Comparison of ENCODE assay signal across 25 cellular contexts in genomic region chr5:131261483-131261882, GRCh38. TPM values are rescaled to one million over a fixed set of nuclear protein-coding genes. Genes with fewer than 3 reads are reported as not detected.
DNase-seq lines count a peak whose midpoint lies in the region; ATAC-seq and TF ChIP-seq lines count a peak whose summit lies in the region.
"Had no signal": no experiment of that assay in that cellular context is flagged by ENCODE, and none has a peak within 500 bp of the region (broad histone marks: within the 10 kb centered on the region; RNA-seq: fewer than 3 reads in every experiment).

No MANE protein-coding gene starts in this region.

- no peak for ATAC-seq in CD4-positive, CD25-positive, alpha-beta regulatory T cell (ENCODE audit: low read depth in 2 of 2)
- no peak for ATAC-seq in activated T-helper 17 cell treated with anti-CD3 and anti-CD28 coated beads, Interleukin-2, amount 50 U/mL, for 72 hours (replicated peaks)
- ATAC-seq: left lobe of liver had no signal

- POLR2A ChIA-PET in HEK293 (lab: Yijun Ruan, JAX): no interaction called here

- H3K36me3 Mint-ChIP-seq in CD4-positive, CD25-positive, alpha-beta regulatory T cell: no peaks in the 10 kb centered on the region
- H3K36me3 Mint-ChIP-seq in activated T-helper 17 cell treated with anti-CD3 and anti-CD28 coated beads, Interleukin-2, amount 50 U/mL, for 72 hours (ENCODE audit: low read depth): peaks cover 69% of the 10 kb centered on the region
- no peaks in the 10 kb centered on the region for H3K36me3 Mint-ChIP-seq in endodermal cell (ENCODE audit: low read depth)
- H3K36me3 Mint-ChIP-seq: CD14-positive monocyte had no signal

- DNase-seq in CD4-positive, CD25-positive, alpha-beta regulatory T cell: no peak
- DNase-seq in endodermal cell (no peak), NCI-H187 (lab: John Stamatoyannopoulos, UW) (no peak)
- DNase-seq in stimulated activated CD8-positive, alpha-beta memory T cell treated with anti-CD3 and anti-CD28 coated beads, Interleukin-4, amount 100 ng/mL, for 48 hours: no peak
- DNase-seq: activated CD4-positive, alpha-beta T cell treated with anti-CD3 and anti-CD28 coated beads for 4 hours; activated CD8-positive, alpha-beta memory T cell treated with anti-CD3 and anti-CD28 coated beads, Interleukin-2, amount 50 U/mL, for 48 hours; activated effector memory CD4-positive, alpha-beta T cell treated with anti-CD3 and anti-CD28 coated beads, Interleukin-2, amount 50 U/mL, for 16 hours; amygdala; foreskin melanocyte; mesendoderm; NCI-H1436; NCI-H510A treated with DMSO at 0.1 percent for 48 hours; NK-92 treated with Interleukin-12 subunit alpha and Interleukin-12 subunit beta, amount 100 ng/mL, for 24 hours; occipital lobe; stimulated activated CD4-positive, alpha-beta T cell treated with anti-CD3 and anti-CD28 coated beads, Interleukin-1b, Interleukin-23, amount 100 ng/mL, for 48 hours; T-helper 2 cell had no signal

- no peak overlapping the region for H3K27ac Mint-ChIP-seq in CD4-positive, CD25-positive, alpha-beta regulatory T cell
- H3K27ac Mint-ChIP-seq in activated T-helper 17 cell treated with anti-CD3 and anti-CD28 coated beads, Interleukin-2, amount 50 U/mL, for 72 hours: no peak overlapping the region
- H3K27ac Mint-ChIP-seq in endodermal cell: no peak overlapping the region
- H3K27ac Mint-ChIP-seq: CD14-positive monocyte had no signal

- no peaks in the 10 kb centered on the region for H3K9me3 ChIP-seq in CD4-positive, CD25-positive, alpha-beta regulatory T cell (ENCODE audit: control insufficient read depth in 2 of 2, low read length in 2 of 2)
- H3K9me3 ChIP-seq in HEK293 (ENCODE audit: control insufficient read depth, insufficient read depth, low read depth, low read length) (no peaks in the 10 kb centered on the region), neutrophil (no peaks in the 10 kb centered on the region), endodermal cell (ENCODE audit: control insufficient read depth, low read length) (no peaks in the 10 kb centered on the region)
- H3K9me3 ChIP-seq: esophagus muscularis mucosa had no signal

- H3K36me3 ChIP-seq in CD4-positive, CD25-positive, alpha-beta regulatory T cell (ENCODE audit: control insufficient read depth, insufficient read depth, low read length): peaks cover 10% of the 10 kb centered on the region
- no peaks in the 10 kb centered on the region for H3K36me3 ChIP-seq in HEK293 (ENCODE audit: control insufficient read depth in 2 of 2, insufficient read depth in 1 of 2, low read length in 2 of 2)
- no peaks in the 10 kb centered on the region for H3K36me3 ChIP-seq in neutrophil
- H3K36me3 ChIP-seq in endodermal cell (ENCODE audit: control insufficient read depth, insufficient read depth, low read length): no peaks in the 10 kb centered on the region
- H3K36me3 ChIP-seq: esophagus muscularis mucosa had no signal

- peaks cover 6% of the 10 kb centered on the region for H3K27me3 Mint-ChIP-seq in CD4-positive, CD25-positive, alpha-beta regulatory T cell
- H3K27me3 Mint-ChIP-seq in activated T-helper 17 cell treated with anti-CD3 and anti-CD28 coated beads, Interleukin-2, amount 50 U/mL, for 72 hours: no peaks in the 10 kb centered on the region
- H3K27me3 Mint-ChIP-seq in endodermal cell (ENCODE audit: insufficient read depth): no peaks in the 10 kb centered on the region

- H3K4me1 Mint-ChIP-seq in CD4-positive, CD25-positive, alpha-beta regulatory T cell: peaks cover 30 to 62% (median 48%) of the 10 kb centered on the region in 4 donors
- peaks cover 33% of the 10 kb centered on the region for H3K4me1 Mint-ChIP-seq in activated T-helper 17 cell treated with anti-CD3 and anti-CD28 coated beads, Interleukin-2, amount 50 U/mL, for 72 hours
- peaks cover 12% of the 10 kb centered on the region for H3K4me1 Mint-ChIP-seq in endodermal cell

- no peak for TF ChIP-seq CTCF in HEK293 (tag by site-specific recombination; IDR thresholded peaks at IDR 0.05)
- TF ChIP-seq CTCF in neutrophil (IDR thresholded peaks at IDR 0.05): no peak
- TF ChIP-seq CTCF in endodermal cell (conservative IDR thresholded peaks at IDR 0.05): no peak

- H3K4me3 Mint-ChIP-seq in CD4-positive, CD25-positive, alpha-beta regulatory T cell: peak overlapping the region in 2 of 4 donors; percentile 7 to 47
- peak overlapping the region; percentile 83 for H3K4me3 Mint-ChIP-seq in activated T-helper 17 cell treated with anti-CD3 and anti-CD28 coated beads, Interleukin-2, amount 50 U/mL, for 72 hours
- no peak overlapping the region for H3K4me3 Mint-ChIP-seq in endodermal cell
- H3K4me3 Mint-ChIP-seq: CD14-positive monocyte had no signal

- 94 to 98% methylated on average over 6 of the region's 6 CpGs for WGBS in endodermal cell (ENCODE audit: insufficient coverage in 1 of 2, insufficient read length in 1 of 2), 2 experiments

- H3K9me3 Mint-ChIP-seq in CD4-positive, CD25-positive, alpha-beta regulatory T cell: no peaks in the 10 kb centered on the region
- no peaks in the 10 kb centered on the region for H3K9me3 Mint-ChIP-seq in activated T-helper 17 cell treated with anti-CD3 and anti-CD28 coated beads, Interleukin-2, amount 50 U/mL, for 72 hours
- H3K9me3 Mint-ChIP-seq in endodermal cell: no peaks in the 10 kb centered on the region
- H3K9me3 Mint-ChIP-seq: CD14-positive monocyte had no signal

- H3K4me3 ChIP-seq in CD4-positive, CD25-positive, alpha-beta regulatory T cell (ENCODE audit: low read depth, low read length): peak overlapping the region; percentile 98
- H3K4me3 ChIP-seq in HEK293 (ENCODE audit: low read depth, low read length) (no peak overlapping the region), neutrophil (ENCODE audit: low read depth in 1 of 2, low read length in 1 of 2) (no peak overlapping the region), endodermal cell (ENCODE audit: low read length) (no peak overlapping the region)
- H3K4me3 ChIP-seq: coronary artery, esophagus muscularis mucosa, hepatocyte, skin epidermis had no signal

- peak overlapping the region; percentile 94 for H3K27ac ChIP-seq in CD4-positive, CD25-positive, alpha-beta regulatory T cell (ENCODE audit: insufficient read depth, low read length, poor library complexity, severe bottlenecking)
- H3K27ac ChIP-seq in HEK293 (ENCODE audit: extremely low read depth, low read depth, low read length) (no peak overlapping the region), neutrophil (peak overlapping the region; percentile 43), endodermal cell (ENCODE audit: low read depth, low read length) (no peak overlapping the region)
- H3K27ac ChIP-seq: coronary artery, esophagus muscularis mucosa, hepatocyte had no signal

- H3K4me1 ChIP-seq in CD4-positive, CD25-positive, alpha-beta regulatory T cell (ENCODE audit: control insufficient read depth, insufficient read depth, low read length, poor library complexity, severe bottlenecking): peaks cover 59% of the 10 kb centered on the region
- no peaks in the 10 kb centered on the region; the same call in 1 of the 2 replicates for H3K4me1 ChIP-seq in HEK293 (ENCODE audit: control insufficient read depth, insufficient read depth, low read length)
- H3K4me1 ChIP-seq in neutrophil (ENCODE audit: control insufficient read depth in 1 of 2, insufficient read depth in 1 of 2, low read depth in 1 of 2, low read length in 1 of 2): peaks cover 58 to 74% of the 10 kb centered on the region in 2 experiments
- no peaks in the 10 kb centered on the region for H3K4me1 ChIP-seq in endodermal cell (ENCODE audit: control insufficient read depth, insufficient read depth, low read length)

- no peak overlapping the region for H3K9ac ChIP-seq in endodermal cell (ENCODE audit: extremely low read depth, low read length, poor library complexity, severe bottlenecking)

- CTCF ChIA-PET in HEK293 (lab: Yijun Ruan, JAX): no interaction called here

- H3K27me3 ChIP-seq in CD4-positive, CD25-positive, alpha-beta regulatory T cell (ENCODE audit: control insufficient read depth, insufficient read depth, low read length): no peaks in the 10 kb centered on the region
- H3K27me3 ChIP-seq in neutrophil: no peaks in the 10 kb centered on the region
- H3K27me3 ChIP-seq in endodermal cell (ENCODE audit: control insufficient read depth, insufficient read depth, low read length, poor library complexity, severe bottlenecking): no peaks in the 10 kb centered on the region
- H3K27me3 ChIP-seq: esophagus muscularis mucosa, hepatocyte had no signal

TF ChIP-seq in HEK293, 187 proteins besides CTCF, POLR2A, EP300 and RAD21 (continues in another document):
- no peak for TF ChIP-seq BCL11B (tag by site-specific recombination; IDR thresholded peaks at IDR 0.05; ENCODE audit: low read depth)
- TF ChIP-seq ZNF121 (tag by site-specific recombination; IDR thresholded peaks at IDR 0.05): peak; percentile 68; the same call in 1 of the 2 replicates

RNA-seq across cellular contexts. Expression of gene CDC42SE2, which starts 2.4 kb away (rescaled TPM):
- total RNA-seq in CD4-positive, CD25-positive, alpha-beta regulatory T cell: 241 TPM
- polyA plus RNA-seq in CD4-positive, CD25-positive, alpha-beta regulatory T cell: 100 to 1,000 TPM; 351 to 429 (median 379) TPM
- total RNA-seq in activated T-helper 17 cell treated with anti-CD3 and anti-CD28 coated beads, Interleukin-2, amount 50 U/mL, for 72 hours: 100 to 1,000 TPM; 107 to 110 TPM
- 10 to 100 TPM; 28.6 to 36.4 TPM for total RNA-seq in endodermal cell
- 29.8 TPM for polyA plus RNA-seq in endodermal cell (2013, experiment 1 of 2)
- polyA plus RNA-seq in endodermal cell (2013, experiment 2 of 2): 26.4 TPM

Comparison
In these comparisons a context has a peak if more than half of its experiments do, and no peak if none do; other contexts are left out.
1. H3K27ac ChIP-seq: peak in CD4-positive, CD25-positive, alpha-beta regulatory T cell (single experiment) and neutrophil (single experiment); none in HEK293 (single experiment) and endodermal cell (single experiment).